22 cellular contexts compared by ENCODE assay signal in genomic region chr5:1270933-1271914, GRCh38. TPM values are rescaled to one million over a fixed set of nuclear protein-coding genes. Genes with fewer than 3 reads are reported as not detected.
A peak's percentile ranks its signal among the peaks of the same experiment; 100 is the strongest.
DNase-seq lines count a peak whose midpoint lies in the region; ATAC-seq and TF ChIP-seq lines count a peak whose summit lies in the region.
"Had no signal": no experiment of that assay in that cellular context is flagged by ENCODE, and none has a peak within 500 bp of the region (broad histone marks: within the 10 kb centered on the region; RNA-seq: fewer than 3 reads in every experiment).

No MANE protein-coding gene starts in this region.

- H3K79me1 ChIP-seq in H9 (ENCODE audit: insufficient read depth, low read depth, low read length, poor library complexity, severe bottlenecking) (no peaks in the 10 kb centered on the region), mesenchymal stem cell (replicated peaks; ENCODE audit: low read length, poor library complexity, severe bottlenecking) (no peaks in the 10 kb centered on the region)

- H2BK20ac ChIP-seq in H9 (ENCODE audit: low read depth, low read length, poor library complexity, severe bottlenecking): no peak overlapping the region

- DNase-seq in H9 (no peak), mesenchymal stem cell (no peak), aorta (no peak), NCI-H2029 (lab: John Stamatoyannopoulos, UW) (no peak), GM23248 (no peak)
- DNase-seq: AML-193; CD4-positive, alpha-beta T cell; GOT3; Kasumi-1; MG63; NCI-H1105 treated with DMSO at 0.1 percent for 48 hours; NCI-H146; NCI-H1930; NCI-H446 treated with DMSO at 0.1 percent for 48 hours; NCI-H526; RPMI8226; SHP77 treated with DMSO at 0.1 percent for 48 hours had no signal

- no peaks in the 10 kb centered on the region for H3F3A ChIP-seq in GM23248 (ENCODE audit: insufficient read depth)

- no CpG with 5 or more reads among the region's 39 CpGs for WGBS in H9 (ENCODE audit: extremely low coverage, insufficient read length, low lambda C conversion rate)
- 90% methylated on average over 39 of the region's 39 CpGs for WGBS in mesenchymal stem cell
- WGBS in aorta, 2 donors: 90 to 91% methylated on average over 39 of the region's 39 CpGs
- WGBS in GM23248 (ENCODE audit: low coverage in 1 of 2, low lambda C conversion rate in 2 of 2, missing lambda C conversion rate in 2 of 2), 2 experiments: 80 to 85% methylated on average over 38 to 39 of the region's 39 CpGs

- H3K4me2 ChIP-seq in H9 (ENCODE audit: insufficient read depth, insufficient read length, low read length): no peak overlapping the region
- no peak overlapping the region for H3K4me2 ChIP-seq in mesenchymal stem cell (ENCODE audit: low read length, poor library complexity, severe bottlenecking)
- no peak overlapping the region for H3K4me2 ChIP-seq in GM23248 (ENCODE audit: unreplicated experiment)
- H3K4me2 ChIP-seq: A549; BLaER1 treated with 17β-estradiol and CSF1 and Interleukin-3, amounts not matched to agents 10 nM and 100 nM had no signal

- H4K20me1 ChIP-seq in H9 (ENCODE audit: control insufficient read depth, insufficient read depth, insufficient read length) (no peaks in the 10 kb centered on the region), GM23248 (ENCODE audit: insufficient read depth) (no peaks in the 10 kb centered on the region)

- H3K23me2 ChIP-seq in H9 (ENCODE audit: insufficient read length, low read depth, low read length, poor library complexity, severe bottlenecking): no peaks in the 10 kb centered on the region

- TF ChIP-seq CTCF in H9 (conservative IDR thresholded peaks at IDR 0.05) (no peak), WI38 (IDR thresholded peaks at IDR 0.05; ENCODE audit: low read depth, low read length) (no peak)

- no peak overlapping the region for H3K4me3 Mint-ChIP-seq in H9
- H3K4me3 Mint-ChIP-seq: CD4-positive, alpha-beta T cell had no signal

- H3K18ac ChIP-seq in H9 (ENCODE audit: insufficient read length, low read depth, low read length) (no peak overlapping the region), mesenchymal stem cell (ENCODE audit: low read depth in 1 of 2, low read length in 2 of 2) (no peak overlapping the region)

- H2BK12ac ChIP-seq in H9 (ENCODE audit: insufficient read length, low read depth, low read length): no peak overlapping the region
- H2BK12ac ChIP-seq in mesenchymal stem cell (ENCODE audit: low read length in 2 of 2): no peak overlapping the region

- peaks cover 20 to 40% (median 31%) of the 10 kb centered on the region in 3 experiments; a peak in 6 of 7 replicates for H3K36me3 Mint-ChIP-seq in H9 (ENCODE audit: insufficient read depth in 1 of 3, low read depth in 3 of 3)

- no peaks in the 10 kb centered on the region for H3K4me1 ChIP-seq in H9 (ENCODE audit: insufficient read depth, low read length)
- no peaks in the 10 kb centered on the region for H3K4me1 ChIP-seq in mesenchymal stem cell (ENCODE audit: control insufficient read depth, insufficient read depth, low read depth, low read length)
- no peaks in the 10 kb centered on the region for H3K4me1 ChIP-seq in aorta (ENCODE audit: control insufficient read depth in 1 of 2, insufficient read depth in 2 of 2, low read length in 2 of 2)
- H3K4me1 ChIP-seq in GM23248 (ENCODE audit: insufficient read depth): no peaks in the 10 kb centered on the region
- H3K4me1 ChIP-seq: A549; BLaER1 treated with 17β-estradiol and CSF1 and Interleukin-3, amounts not matched to agents 10 nM and 100 nM had no signal

- ATAC-seq in aorta (ENCODE audit: low FRiP score): peak; percentile 60
- ATAC-seq in GM21619 (IDR thresholded peaks at IDR 0.05; ENCODE audit: unreplicated experiment): no peak
- ATAC-seq: A549 had no signal

- H2AK5ac ChIP-seq in H9 (ENCODE audit: insufficient read length, low read length): no peak overlapping the region
- H2AK5ac ChIP-seq in mesenchymal stem cell (ENCODE audit: low read length, severe bottlenecking): no peak overlapping the region

- H3K79me2 ChIP-seq in H9 (ENCODE audit: insufficient read depth, low read length) (peaks cover 2% of the 10 kb centered on the region; the same call in 1 of the 2 replicates), GM23248 (ENCODE audit: insufficient read depth) (no peaks in the 10 kb centered on the region)

- in situ Hi-C loops in GM23248 (cut with MboI): no loop called here

- H2AFZ ChIP-seq in H9 (ENCODE audit: low read length) (no peak overlapping the region), mesenchymal stem cell (ENCODE audit: low read depth, low read length) (peak overlapping the region; percentile 42), GM23248 (no peak overlapping the region)

- H3K9ac ChIP-seq in H9 (ENCODE audit: extremely low read depth, insufficient read length, low read length) (no peak overlapping the region), mesenchymal stem cell (ENCODE audit: low read length) (no peak overlapping the region), GM23248 (no peak overlapping the region)
- H3K9ac ChIP-seq: BLaER1 treated with 17β-estradiol and CSF1 and Interleukin-3, amounts not matched to agents 10 nM and 100 nM had no signal

- no peak overlapping the region for H2BK5ac ChIP-seq in H9 (ENCODE audit: insufficient read length, low read length)
- H2BK5ac ChIP-seq in mesenchymal stem cell (ENCODE audit: low read depth, low read length, poor library complexity, severe bottlenecking): no peak overlapping the region

- peak overlapping the region in 2 of 3 experiments; percentile 27 to 34; a peak in 3 of 7 replicates for H3K27ac Mint-ChIP-seq in H9
- H3K27ac Mint-ChIP-seq: CD4-positive, alpha-beta T cell had no signal

- H3K14ac ChIP-seq in H9 (ENCODE audit: insufficient read depth, low read length): no peak overlapping the region; the same call in 1 of the 2 replicates
- H3K14ac ChIP-seq in mesenchymal stem cell (ENCODE audit: low read length in 2 of 2): peak overlapping the region in 1 of 2 experiments; percentile 48

- no peaks in the 10 kb centered on the region for H3K9me2 ChIP-seq in GM23248 (ENCODE audit: insufficient read depth)

- H3K4ac ChIP-seq in H9 (ENCODE audit: low read depth, low read length): no peak overlapping the region
- no peak overlapping the region for H3K4ac ChIP-seq in mesenchymal stem cell (ENCODE audit: low read depth in 1 of 2, low read length in 2 of 2)

- H3K27me3 ChIP-seq in H9 (ENCODE audit: insufficient read depth, low read length) (no peaks in the 10 kb centered on the region), mesenchymal stem cell (ENCODE audit: control insufficient read depth in 1 of 2, insufficient read depth in 1 of 2, low read length in 2 of 2) (peaks cover 0 to 2% of the 10 kb centered on the region in 2 experiments), aorta (ENCODE audit: control insufficient read depth in 1 of 2, insufficient read depth in 2 of 2, low read length in 1 of 2) (no peaks in the 10 kb centered on the region), GM23248 (replicated peaks; ENCODE audit: insufficient read depth) (no peaks in the 10 kb centered on the region)
- H3K27me3 ChIP-seq: BLaER1 treated with 17β-estradiol and CSF1 and Interleukin-3, amounts not matched to agents 10 nM and 100 nM; MG63 had no signal

- H3K9me3 ChIP-seq in H9 (ENCODE audit: control insufficient read depth, low read depth, low read length) (no peaks in the 10 kb centered on the region), mesenchymal stem cell (ENCODE audit: control insufficient read depth, low read length) (no peaks in the 10 kb centered on the region), aorta (ENCODE audit: control insufficient read depth, low read length) (no peaks in the 10 kb centered on the region), GM23248 (ENCODE audit: low read depth) (no peaks in the 10 kb centered on the region)
- H3K9me3 ChIP-seq: A549, MG63 had no signal

- no peak overlapping the region for H3K56ac ChIP-seq in H9 (ENCODE audit: insufficient read length, low read depth, low read length)

- no peak overlapping the region for H3T11ph ChIP-seq in H9 (ENCODE audit: low read length)

- H4K8ac ChIP-seq in H9 (replicated peaks; ENCODE audit: insufficient read length, low read depth, low read length) (no peak overlapping the region), mesenchymal stem cell (ENCODE audit: low read length) (no peak overlapping the region)

- no peaks in the 10 kb centered on the region for H3K4me1 Mint-ChIP-seq in H9

- no peak overlapping the region for H3K23ac ChIP-seq in H9 (ENCODE audit: insufficient read length, low read depth, low read length)
- H3K23ac ChIP-seq in mesenchymal stem cell (ENCODE audit: low read length in 2 of 2): no peak overlapping the region

- H3K4me3 ChIP-seq in WI38 (ENCODE audit: low read depth, low read length) (peak overlapping the region; percentile 46), mesenchymal stem cell (ENCODE audit: insufficient read depth in 1 of 2, low read depth in 1 of 2, low read length in 2 of 2) (peak overlapping the region in 1 of 2 experiments; percentile 24), aorta (ENCODE audit: low read length in 2 of 2) (no peak overlapping the region), GM23248 (no peak overlapping the region)
- H3K4me3 ChIP-seq: A549; BLaER1 treated with 17β-estradiol and CSF1 and Interleukin-3, amounts not matched to agents 10 nM and 100 nM; MG63 had no signal

- H3K36me3 ChIP-seq in mesenchymal stem cell (ENCODE audit: control insufficient read depth in 1 of 2, insufficient read depth in 2 of 2, low read depth in 1 of 2, low read length in 2 of 2): no peaks in the 10 kb centered on the region
- no peaks in the 10 kb centered on the region for H3K36me3 ChIP-seq in aorta (ENCODE audit: control insufficient read depth in 1 of 2, insufficient read depth in 2 of 2, low read length in 1 of 2)
- no peaks in the 10 kb centered on the region for H3K36me3 ChIP-seq in GM23248 (ENCODE audit: low read depth)
- H3K36me3 ChIP-seq: MG63 had no signal

- H2BK120ac ChIP-seq in H9 (ENCODE audit: low read depth, low read length, poor library complexity, severe bottlenecking): no peak overlapping the region
- no peak overlapping the region for H2BK120ac ChIP-seq in mesenchymal stem cell (ENCODE audit: low read depth, low read length)

- no peak overlapping the region for H4K5ac ChIP-seq in H9 (ENCODE audit: insufficient read length, low read depth, low read length)

- intact Hi-C loops in aorta (cut with DNase I): no loop called here

- peaks cover 1% of the 10 kb centered on the region; the same call in 1 of the 2 replicates for H3K27me3 Mint-ChIP-seq in H9 (ENCODE audit: low read depth)
- H3K27me3 Mint-ChIP-seq: CD4-positive, alpha-beta T cell had no signal

- no peaks in the 10 kb centered on the region for H3K9me3 Mint-ChIP-seq in H9
- H3K9me3 Mint-ChIP-seq: CD4-positive, alpha-beta T cell had no signal

- H4K91ac ChIP-seq in H9 (ENCODE audit: insufficient read length, low read depth, low read length) (no peak overlapping the region), mesenchymal stem cell (ENCODE audit: low read length) (no peak overlapping the region)

- no peak overlapping the region for H3K27ac ChIP-seq in H9 (ENCODE audit: insufficient read length, low read depth, low read length)
- no peak overlapping the region for H3K27ac ChIP-seq in mesenchymal stem cell (ENCODE audit: low read length, poor library complexity, severe bottlenecking)
- no peak overlapping the region for H3K27ac ChIP-seq in aorta (ENCODE audit: low read depth in 1 of 2, low read length in 2 of 2)
- H3K27ac ChIP-seq in GM23248: no peak overlapping the region
- H3K27ac ChIP-seq: A549; BLaER1 treated with 17β-estradiol and CSF1 and Interleukin-3, amounts not matched to agents 10 nM and 100 nM had no signal

- H2BK15ac ChIP-seq in H9 (ENCODE audit: low read depth, low read length): no peak overlapping the region
- no peak overlapping the region for H2BK15ac ChIP-seq in mesenchymal stem cell (ENCODE audit: low read depth, poor library complexity, severe bottlenecking)

RNA-seq across cellular contexts. Expression of gene TERT, which starts 23.6 kb away (rescaled TPM):
- 13.3 and 15.5 TPM in 2 replicates for total RNA-seq in H9 (2021)
- not detected for polyA plus RNA-seq in mesenchymal stem cell (2013, experiment 1 of 2)
- polyA plus RNA-seq in mesenchymal stem cell (2013, experiment 2 of 2): not detected
- not detected for total RNA-seq in aorta
- polyA plus RNA-seq in aorta: not detected
- total RNA-seq in GM23248 (2014; rRNA removed; shearing (Covaris generic)): not detected in 2 replicates
- polyA plus RNA-seq in GM23248 (2016; fragmentation: Nextera tagmentation; extraction: Ambion mirVana): not detected in 2 replicates

RNA-seq across cellular contexts. Expression of gene SLC6A18, which starts 46.0 kb away (rescaled TPM):
- total RNA-seq in H9 (2021) (not detected in 2 replicates), aorta (not detected)
- not detected for polyA plus RNA-seq in mesenchymal stem cell (2013, experiment 1 of 2)
- polyA plus RNA-seq in mesenchymal stem cell (2013, experiment 2 of 2): not detected
- polyA plus RNA-seq in aorta (not detected), GM23248 (2016; fragmentation: Nextera tagmentation; extraction: Ambion mirVana) (not detected in 2 replicates)
- not detected in 2 replicates for total RNA-seq in GM23248 (2014; rRNA removed; shearing (Covaris generic))
- total RNA-seq: CD4-positive, alpha-beta T cell; HT-29 had no signal
- polyA plus RNA-seq: A549 had no signal

Comparison
In these comparisons a context has a peak if more than half of its experiments do, and no peak if none do; other contexts are left out.
1. RNA of gene TERT, which starts 23.6 kb away (total RNA-seq): 13.3 to 15.5 TPM in H9; not detected in aorta and not detected in GM23248; every median in the first group is over 10 times any median in the second.